ENCODE assay signal across 10 cellular contexts in the genomic region with DNA sequence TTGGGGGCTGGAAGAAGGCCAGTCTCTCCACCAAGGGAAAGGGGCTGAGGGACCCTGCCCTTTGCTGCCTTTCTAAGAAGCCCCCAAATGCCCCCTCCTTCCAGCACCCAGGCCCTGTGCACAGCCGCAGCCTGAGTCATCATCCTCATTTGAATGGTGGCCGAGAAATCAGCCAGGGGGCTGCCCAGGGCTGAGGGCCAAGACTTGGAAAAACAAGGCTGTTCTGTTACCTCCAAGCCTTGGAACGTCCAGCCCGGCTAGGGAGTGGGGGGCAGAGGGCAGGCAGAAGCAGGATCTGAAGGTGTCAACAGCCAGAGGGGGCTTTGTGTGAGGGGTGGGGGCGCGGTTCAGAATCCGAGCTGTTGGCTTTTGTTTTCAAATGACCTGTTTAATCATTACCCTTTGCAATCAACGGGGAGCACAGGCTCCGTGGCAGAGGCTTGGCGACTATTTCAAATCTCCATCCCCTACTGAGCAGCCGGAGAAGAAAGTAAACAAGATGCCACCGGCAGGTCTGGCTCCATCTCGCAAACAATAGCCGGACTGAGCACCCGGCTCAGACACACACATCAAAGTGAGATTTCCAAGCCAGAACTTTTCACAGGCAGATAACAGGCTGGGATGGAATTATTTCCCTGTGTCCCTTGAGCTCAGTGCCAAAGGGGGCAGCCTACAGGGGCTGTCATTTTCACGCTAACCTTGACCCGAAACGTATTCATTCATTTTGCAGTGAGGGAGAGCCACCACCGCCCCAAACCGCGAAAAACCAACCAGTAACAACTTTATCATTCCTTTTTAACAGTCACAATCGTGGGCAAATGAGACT. TPM values are rescaled to one million over a fixed set of nuclear protein-coding genes. Genes with fewer than 3 reads are reported as not detected.
DNase-seq lines count a peak whose midpoint lies in the region; TF ChIP-seq lines count a peak whose summit lies in the region.
"Not testable (repeated sequence)": the region's sequence is repeated elsewhere in the genome, so short reads cannot be mapped to it uniquely, and the experiment has no call there.
"Had no signal": no experiment of that assay in that cellular context is flagged by ENCODE, and none has a peak within 500 bp of the region (broad histone marks: within the 10 kb centered on the region; RNA-seq: fewer than 3 reads in every experiment).

No MANE protein-coding gene starts in this region.

- H3K27me3 Mint-ChIP-seq in CD8-positive, alpha-beta memory T cell; T-helper 1 cell treated with Interleukin-12 subunit alpha and Interleukin-12 subunit beta and Interleukin-4 antibody, amounts not matched to agents 30 μg/mL and 1 μg/mL, for 36 hours (ENCODE audit: low read depth): not testable (repeated sequence)

- not testable (repeated sequence) for TF ChIP-seq CTCF in esophagus squamous epithelium (IDR thresholded peaks at IDR 0.05); suprapubic skin (IDR thresholded peaks at IDR 0.05)

- H3K4me3 ChIP-seq in CD8-positive, alpha-beta memory T cell (ENCODE audit: low read length), result not testable (repeated sequence)
- H3K4me3 ChIP-seq in esophagus squamous epithelium (peak overlapping the region in 3 of 4 donors; percentile 64 to 83 (median 76)), suprapubic skin (peak overlapping the region; percentile 78)

- peak overlapping the region in 5 of 8 donors; percentile 29 to 88 (median 70) for H3K27ac Mint-ChIP-seq in CD8-positive, alpha-beta memory T cell
- peak overlapping the region; percentile 65 for H3K27ac Mint-ChIP-seq in T-helper 1 cell treated with Interleukin-12 subunit alpha and Interleukin-12 subunit beta and Interleukin-4 antibody, amounts not matched to agents 30 μg/mL and 1 μg/mL, for 36 hours

- POLR2A ChIA-PET in CD8-positive, alpha-beta memory T cell (lab: Charles Lee), result not testable (repeated sequence)

- CTCF ChIA-PET in CD8-positive, alpha-beta memory T cell (lab: Charles Lee), result not testable (repeated sequence)

- H3K4me3 Mint-ChIP-seq in CD8-positive, alpha-beta memory T cell, result peak overlapping the region; percentile 79 to 91 (median 86)
- peak overlapping the region; percentile 82 for H3K4me3 Mint-ChIP-seq in T-helper 1 cell treated with Interleukin-12 subunit alpha and Interleukin-12 subunit beta and Interleukin-4 antibody, amounts not matched to agents 30 μg/mL and 1 μg/mL, for 36 hours

- TF ChIP-seq EP300 in suprapubic skin (IDR thresholded peaks at IDR 0.05), result not testable (repeated sequence)

- WGBS in esophagus squamous epithelium, 2 donors, result 10 to 28% methylated on average over 4 to 12 of the region's 22 CpGs
- 25% methylated on average over 11 of the region's 22 CpGs for WGBS in suprapubic skin

- peaks cover 12% of the 10 kb centered on the region for H3K4me1 ChIP-seq in CD8-positive, alpha-beta memory T cell (ENCODE audit: insufficient read depth, low read length)
- H3K4me1 ChIP-seq in esophagus squamous epithelium, result peaks cover 4 to 33% (median 27%) of the 10 kb centered on the region in 3 donors
- peaks cover 20% of the 10 kb centered on the region for H3K4me1 ChIP-seq in suprapubic skin

- not testable (repeated sequence) for H3K27ac ChIP-seq in CD8-positive, alpha-beta memory T cell (ENCODE audit: low read depth, low read length); suprapubic skin
- H3K27ac ChIP-seq in KOPT-K1 (ENCODE audit: low read depth, low read length, poor library complexity, severe bottlenecking), result peak overlapping the region; percentile 64
- H3K27ac ChIP-seq in angular gyrus (ENCODE audit: low read depth, low read length), result peak overlapping the region; percentile 76
- H3K27ac ChIP-seq in esophagus squamous epithelium, result peak overlapping the region in 1 of 4 donors; percentile 3

- not testable (repeated sequence) for H3K27me3 ChIP-seq in CD8-positive, alpha-beta memory T cell (ENCODE audit: insufficient read depth, low read length, poor library complexity, severe bottlenecking); esophagus squamous epithelium; suprapubic skin

- not testable (repeated sequence) for TF ChIP-seq POLR2A in esophagus squamous epithelium (IDR thresholded peaks at IDR 0.05); suprapubic skin (IDR thresholded peaks at IDR 0.05)

- peaks cover 8 to 24% (median 14%) of the 10 kb centered on the region in 3 donors for H3K4me1 Mint-ChIP-seq in CD8-positive, alpha-beta memory T cell
- H3K4me1 Mint-ChIP-seq in T-helper 1 cell treated with Interleukin-12 subunit alpha and Interleukin-12 subunit beta and Interleukin-4 antibody, amounts not matched to agents 30 μg/mL and 1 μg/mL, for 36 hours (ENCODE audit: low read depth), result peaks cover 22% of the 10 kb centered on the region

- not testable (repeated sequence) for H3K9me3 ChIP-seq in CD8-positive, alpha-beta memory T cell (ENCODE audit: low read length); KOPT-K1 (ENCODE audit: insufficient read depth, low read length, poor library complexity, severe bottlenecking); esophagus squamous epithelium; suprapubic skin

- intact Hi-C loops in esophagus squamous epithelium (cut with DNase I), result not testable (repeated sequence)

- not testable (repeated sequence) for H3K9me3 Mint-ChIP-seq in CD8-positive, alpha-beta memory T cell; T-helper 1 cell treated with Interleukin-12 subunit alpha and Interleukin-12 subunit beta and Interleukin-4 antibody, amounts not matched to agents 30 μg/mL and 1 μg/mL, for 36 hours

- DNase-seq in CD8-positive, alpha-beta memory T cell; esophagus squamous epithelium (lab: John Stamatoyannopoulos, UW); suprapubic skin (ENCODE audit: low spot score in 2 of 2): not testable (repeated sequence)
- DNase-seq in kidney tubule cell (ENCODE audit: low spot score), result peak; percentile 59
- peak; percentile 13 for DNase-seq in occipital lobe (lab: John Stamatoyannopoulos, UW)

- H3K36me3 ChIP-seq in CD8-positive, alpha-beta memory T cell (ENCODE audit: insufficient read depth, low read length); KOPT-K1 (ENCODE audit: insufficient read depth, low read length); esophagus squamous epithelium; suprapubic skin: not testable (repeated sequence)

- H3K36me3 Mint-ChIP-seq in CD8-positive, alpha-beta memory T cell; T-helper 1 cell treated with Interleukin-12 subunit alpha and Interleukin-12 subunit beta and Interleukin-4 antibody, amounts not matched to agents 30 μg/mL and 1 μg/mL, for 36 hours (ENCODE audit: low read depth): not testable (repeated sequence)

RNA-seq across cellular contexts. Expression of a gene that starts 37.2 kb away (rescaled TPM):
- total RNA-seq in CD8-positive, alpha-beta memory T cell, result not detected
- polyA plus RNA-seq in CD8-positive, alpha-beta memory T cell, result 9.8 TPM
- total RNA-seq in esophagus squamous epithelium (not detected), occipital lobe (not detected), suprapubic skin (not detected)
- total RNA-seq: activated CD8-positive, alpha-beta memory T cell treated with anti-CD3 and anti-CD28 coated beads for 36 hours; cerebellum had no signal

RNA-seq across cellular contexts. Expression of a gene that starts 50.6 kb away (rescaled TPM):
- 10 to 100 TPM; 23.9 to 24.5 TPM for total RNA-seq in CD8-positive, alpha-beta memory T cell
- 131 TPM for polyA plus RNA-seq in CD8-positive, alpha-beta memory T cell
- total RNA-seq in esophagus squamous epithelium, result under 1 TPM; 0.26 to 0.99 (median 0.67) TPM
- not detected for total RNA-seq in occipital lobe
- not detected for total RNA-seq in suprapubic skin
- total RNA-seq: cerebellum had no signal

Comparison
In these comparisons a context has a peak if more than half of its experiments do, and no peak if none do; other contexts are left out.
1. RNA of a gene that starts 50.6 kb away (total RNA-seq): 23.9 to 24.5 TPM in CD8-positive, alpha-beta memory T cell; 0.26 to 0.99 TPM in esophagus squamous epithelium, not detected in occipital lobe (single experiment) and not detected in suprapubic skin; every median in the first group is over 10 times any median in the second.